1 cellular context compared by ENCODE assay signal in the genomic region with DNA sequence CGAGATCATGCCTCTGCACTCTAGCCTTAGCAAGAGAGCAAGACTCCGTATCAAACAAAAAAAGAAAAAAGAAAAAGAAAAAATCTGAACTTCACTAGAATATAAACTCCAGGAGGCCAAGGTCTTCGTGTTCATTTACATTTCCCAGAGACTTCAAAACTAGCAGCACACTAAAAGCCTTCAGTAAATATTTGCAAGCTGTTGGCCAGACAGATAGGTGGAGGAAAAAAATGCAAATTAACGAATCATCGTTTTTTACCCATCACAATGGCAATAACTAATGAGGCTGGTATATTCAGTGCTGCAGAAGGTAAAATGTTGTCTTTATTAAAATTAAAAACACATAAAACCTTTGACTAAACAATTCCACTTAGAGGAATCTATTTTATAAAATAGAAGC.
TF ChIP-seq lines count a peak whose summit lies in the region.

No MANE protein-coding gene starts in this region.

TF ChIP-seq in HepG2, 621 proteins besides CTCF, POLR2A, EP300 and RAD21 (continued from another document):
- TF ChIP-seq, protein P1, sequence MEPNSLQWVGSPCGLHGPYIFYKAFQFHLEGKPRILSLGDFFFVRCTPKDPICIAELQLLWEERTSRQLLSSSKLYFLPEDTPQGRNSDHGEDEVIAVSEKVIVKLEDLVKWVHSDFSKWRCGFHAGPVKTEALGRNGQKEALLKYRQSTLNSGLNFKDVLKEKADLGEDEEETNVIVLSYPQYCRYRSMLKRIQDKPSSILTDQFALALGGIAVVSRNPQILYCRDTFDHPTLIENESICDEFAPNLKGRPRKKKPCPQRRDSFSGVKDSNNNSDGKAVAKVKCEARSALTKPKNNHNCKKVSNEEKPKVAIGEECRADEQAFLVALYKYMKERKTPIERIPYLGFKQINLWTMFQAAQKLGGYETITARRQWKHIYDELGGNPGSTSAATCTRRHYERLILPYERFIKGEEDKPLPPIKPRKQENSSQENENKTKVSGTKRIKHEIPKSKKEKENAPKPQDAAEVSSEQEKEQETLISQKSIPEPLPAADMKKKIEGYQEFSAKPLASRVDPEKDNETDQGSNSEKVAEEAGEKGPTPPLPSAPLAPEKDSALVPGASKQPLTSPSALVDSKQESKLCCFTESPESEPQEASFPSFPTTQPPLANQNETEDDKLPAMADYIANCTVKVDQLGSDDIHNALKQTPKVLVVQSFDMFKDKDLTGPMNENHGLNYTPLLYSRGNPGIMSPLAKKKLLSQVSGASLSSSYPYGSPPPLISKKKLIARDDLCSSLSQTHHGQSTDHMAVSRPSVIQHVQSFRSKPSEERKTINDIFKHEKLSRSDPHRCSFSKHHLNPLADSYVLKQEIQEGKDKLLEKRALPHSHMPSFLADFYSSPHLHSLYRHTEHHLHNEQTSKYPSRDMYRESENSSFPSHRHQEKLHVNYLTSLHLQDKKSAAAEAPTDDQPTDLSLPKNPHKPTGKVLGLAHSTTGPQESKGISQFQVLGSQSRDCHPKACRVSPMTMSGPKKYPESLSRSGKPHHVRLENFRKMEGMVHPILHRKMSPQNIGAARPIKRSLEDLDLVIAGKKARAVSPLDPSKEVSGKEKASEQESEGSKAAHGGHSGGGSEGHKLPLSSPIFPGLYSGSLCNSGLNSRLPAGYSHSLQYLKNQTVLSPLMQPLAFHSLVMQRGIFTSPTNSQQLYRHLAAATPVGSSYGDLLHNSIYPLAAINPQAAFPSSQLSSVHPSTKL (CRISPR knock-in tag; IDR thresholded peaks at IDR 0.05), result peak; percentile 53
- TF ChIP-seq, protein P2, sequence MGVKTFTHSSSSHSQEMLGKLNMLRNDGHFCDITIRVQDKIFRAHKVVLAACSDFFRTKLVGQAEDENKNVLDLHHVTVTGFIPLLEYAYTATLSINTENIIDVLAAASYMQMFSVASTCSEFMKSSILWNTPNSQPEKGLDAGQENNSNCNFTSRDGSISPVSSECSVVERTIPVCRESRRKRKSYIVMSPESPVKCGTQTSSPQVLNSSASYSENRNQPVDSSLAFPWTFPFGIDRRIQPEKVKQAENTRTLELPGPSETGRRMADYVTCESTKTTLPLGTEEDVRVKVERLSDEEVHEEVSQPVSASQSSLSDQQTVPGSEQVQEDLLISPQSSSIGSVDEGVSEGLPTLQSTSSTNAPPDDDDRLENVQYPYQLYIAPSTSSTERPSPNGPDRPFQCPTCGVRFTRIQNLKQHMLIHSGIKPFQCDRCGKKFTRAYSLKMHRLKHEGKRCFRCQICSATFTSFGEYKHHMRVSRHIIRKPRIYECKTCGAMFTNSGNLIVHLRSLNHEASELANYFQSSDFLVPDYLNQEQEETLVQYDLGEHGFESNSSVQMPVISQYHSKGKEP (CRISPR knock-in tag; IDR thresholded peaks at IDR 0.05), result no peak
- no peak for TF ChIP-seq FOSL2 (CRISPR knock-in tag; IDR thresholded peaks at IDR 0.05)
- TF ChIP-seq, protein P3, sequence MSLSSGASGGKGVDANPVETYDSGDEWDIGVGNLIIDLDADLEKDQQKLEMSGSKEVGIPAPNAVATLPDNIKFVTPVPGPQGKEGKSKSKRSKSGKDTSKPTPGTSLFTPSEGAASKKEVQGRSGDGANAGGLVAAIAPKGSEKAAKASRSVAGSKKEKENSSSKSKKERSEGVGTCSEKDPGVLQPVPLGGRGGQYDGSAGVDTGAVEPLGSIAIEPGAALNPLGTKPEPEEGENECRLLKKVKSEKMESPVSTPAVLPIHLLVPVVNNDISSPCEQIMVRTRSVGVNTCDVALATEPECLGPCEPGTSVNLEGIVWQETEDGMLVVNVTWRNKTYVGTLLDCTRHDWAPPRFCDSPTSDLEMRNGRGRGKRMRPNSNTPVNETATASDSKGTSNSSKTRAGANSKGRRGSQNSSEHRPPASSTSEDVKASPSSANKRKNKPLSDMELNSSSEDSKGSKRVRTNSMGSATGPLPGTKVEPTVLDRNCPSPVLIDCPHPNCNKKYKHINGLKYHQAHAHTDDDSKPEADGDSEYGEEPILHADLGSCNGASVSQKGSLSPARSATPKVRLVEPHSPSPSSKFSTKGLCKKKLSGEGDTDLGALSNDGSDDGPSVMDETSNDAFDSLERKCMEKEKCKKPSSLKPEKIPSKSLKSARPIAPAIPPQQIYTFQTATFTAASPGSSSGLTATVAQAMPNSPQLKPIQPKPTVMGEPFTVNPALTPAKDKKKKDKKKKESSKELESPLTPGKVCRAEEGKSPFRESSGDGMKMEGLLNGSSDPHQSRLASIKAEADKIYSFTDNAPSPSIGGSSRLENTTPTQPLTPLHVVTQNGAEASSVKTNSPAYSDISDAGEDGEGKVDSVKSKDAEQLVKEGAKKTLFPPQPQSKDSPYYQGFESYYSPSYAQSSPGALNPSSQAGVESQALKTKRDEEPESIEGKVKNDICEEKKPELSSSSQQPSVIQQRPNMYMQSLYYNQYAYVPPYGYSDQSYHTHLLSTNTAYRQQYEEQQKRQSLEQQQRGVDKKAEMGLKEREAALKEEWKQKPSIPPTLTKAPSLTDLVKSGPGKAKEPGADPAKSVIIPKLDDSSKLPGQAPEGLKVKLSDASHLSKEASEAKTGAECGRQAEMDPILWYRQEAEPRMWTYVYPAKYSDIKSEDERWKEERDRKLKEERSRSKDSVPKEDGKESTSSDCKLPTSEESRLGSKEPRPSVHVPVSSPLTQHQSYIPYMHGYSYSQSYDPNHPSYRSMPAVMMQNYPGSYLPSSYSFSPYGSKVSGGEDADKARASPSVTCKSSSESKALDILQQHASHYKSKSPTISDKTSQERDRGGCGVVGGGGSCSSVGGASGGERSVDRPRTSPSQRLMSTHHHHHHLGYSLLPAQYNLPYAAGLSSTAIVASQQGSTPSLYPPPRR (CRISPR knock-in tag; IDR thresholded peaks at IDR 0.05; ENCODE audit: borderline replicate concordance), result peak; percentile 67
- TF ChIP-seq GFI1 (CRISPR knock-in tag; IDR thresholded peaks at IDR 0.05; ENCODE audit: borderline replicate concordance), result 0 out of 2 replicates have a peak, but pooled peaks have one; percentile 45
- no peak for TF ChIP-seq SOX6 (IDR thresholded peaks at IDR 0.05)
- peak; percentile 34; the same call in 1 of the 2 replicates for TF ChIP-seq SOX6 (CRISPR knock-in tag; IDR thresholded peaks at IDR 0.05)
- TF ChIP-seq, protein P4, sequence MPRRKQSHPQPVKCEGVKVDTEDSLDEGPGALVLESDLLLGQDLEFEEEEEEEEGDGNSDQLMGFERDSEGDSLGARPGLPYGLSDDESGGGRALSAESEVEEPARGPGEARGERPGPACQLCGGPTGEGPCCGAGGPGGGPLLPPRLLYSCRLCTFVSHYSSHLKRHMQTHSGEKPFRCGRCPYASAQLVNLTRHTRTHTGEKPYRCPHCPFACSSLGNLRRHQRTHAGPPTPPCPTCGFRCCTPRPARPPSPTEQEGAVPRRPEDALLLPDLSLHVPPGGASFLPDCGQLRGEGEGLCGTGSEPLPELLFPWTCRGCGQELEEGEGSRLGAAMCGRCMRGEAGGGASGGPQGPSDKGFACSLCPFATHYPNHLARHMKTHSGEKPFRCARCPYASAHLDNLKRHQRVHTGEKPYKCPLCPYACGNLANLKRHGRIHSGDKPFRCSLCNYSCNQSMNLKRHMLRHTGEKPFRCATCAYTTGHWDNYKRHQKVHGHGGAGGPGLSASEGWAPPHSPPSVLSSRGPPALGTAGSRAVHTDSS (CRISPR knock-in tag; conservative IDR thresholded peaks at IDR 0.05), result no peak
- peak; percentile 14; the same call in 1 of the 2 replicates for TF ChIP-seq MAFF (IDR thresholded peaks at IDR 0.05; ENCODE audit: low read depth, low read length)
- TF ChIP-seq TBX3 (IDR thresholded peaks at IDR 0.05; ENCODE audit: borderline replicate concordance), result peak; percentile 22; the same call in 1 of the 2 replicates
- no peak for TF ChIP-seq ZNF263 (CRISPR knock-in tag; IDR thresholded peaks at IDR 0.05)
- no peak for TF ChIP-seq SOX13 (IDR thresholded peaks at IDR 0.05)
- TF ChIP-seq SOX13 (CRISPR knock-in tag; conservative IDR thresholded peaks at IDR 0.05 in 1 of 2, IDR thresholded peaks at IDR 0.05 in 1 of 2), result peak in 1 of 2 experiments; percentile 60; a peak in 2 of 4 replicates
- TF ChIP-seq PITX1 (CRISPR knock-in tag; IDR thresholded peaks at IDR 0.05), result peak; percentile 80
- TF ChIP-seq FOXP1 (IDR thresholded peaks at IDR 0.05), result no peak
- peak; percentile 37; the same call in 1 of the 2 replicates for TF ChIP-seq FOXP1 (CRISPR knock-in tag; IDR thresholded peaks at IDR 0.05)
- no peak for TF ChIP-seq POLR2AphosphoS2 (IDR thresholded peaks at IDR 0.05; ENCODE audit: low read depth, low read length)
- TF ChIP-seq KAT8 (CRISPR knock-in tag; IDR thresholded peaks at IDR 0.05), result 0 out of 2 replicates have a peak, but pooled peaks have one; percentile 17
- TF ChIP-seq, protein P5, sequence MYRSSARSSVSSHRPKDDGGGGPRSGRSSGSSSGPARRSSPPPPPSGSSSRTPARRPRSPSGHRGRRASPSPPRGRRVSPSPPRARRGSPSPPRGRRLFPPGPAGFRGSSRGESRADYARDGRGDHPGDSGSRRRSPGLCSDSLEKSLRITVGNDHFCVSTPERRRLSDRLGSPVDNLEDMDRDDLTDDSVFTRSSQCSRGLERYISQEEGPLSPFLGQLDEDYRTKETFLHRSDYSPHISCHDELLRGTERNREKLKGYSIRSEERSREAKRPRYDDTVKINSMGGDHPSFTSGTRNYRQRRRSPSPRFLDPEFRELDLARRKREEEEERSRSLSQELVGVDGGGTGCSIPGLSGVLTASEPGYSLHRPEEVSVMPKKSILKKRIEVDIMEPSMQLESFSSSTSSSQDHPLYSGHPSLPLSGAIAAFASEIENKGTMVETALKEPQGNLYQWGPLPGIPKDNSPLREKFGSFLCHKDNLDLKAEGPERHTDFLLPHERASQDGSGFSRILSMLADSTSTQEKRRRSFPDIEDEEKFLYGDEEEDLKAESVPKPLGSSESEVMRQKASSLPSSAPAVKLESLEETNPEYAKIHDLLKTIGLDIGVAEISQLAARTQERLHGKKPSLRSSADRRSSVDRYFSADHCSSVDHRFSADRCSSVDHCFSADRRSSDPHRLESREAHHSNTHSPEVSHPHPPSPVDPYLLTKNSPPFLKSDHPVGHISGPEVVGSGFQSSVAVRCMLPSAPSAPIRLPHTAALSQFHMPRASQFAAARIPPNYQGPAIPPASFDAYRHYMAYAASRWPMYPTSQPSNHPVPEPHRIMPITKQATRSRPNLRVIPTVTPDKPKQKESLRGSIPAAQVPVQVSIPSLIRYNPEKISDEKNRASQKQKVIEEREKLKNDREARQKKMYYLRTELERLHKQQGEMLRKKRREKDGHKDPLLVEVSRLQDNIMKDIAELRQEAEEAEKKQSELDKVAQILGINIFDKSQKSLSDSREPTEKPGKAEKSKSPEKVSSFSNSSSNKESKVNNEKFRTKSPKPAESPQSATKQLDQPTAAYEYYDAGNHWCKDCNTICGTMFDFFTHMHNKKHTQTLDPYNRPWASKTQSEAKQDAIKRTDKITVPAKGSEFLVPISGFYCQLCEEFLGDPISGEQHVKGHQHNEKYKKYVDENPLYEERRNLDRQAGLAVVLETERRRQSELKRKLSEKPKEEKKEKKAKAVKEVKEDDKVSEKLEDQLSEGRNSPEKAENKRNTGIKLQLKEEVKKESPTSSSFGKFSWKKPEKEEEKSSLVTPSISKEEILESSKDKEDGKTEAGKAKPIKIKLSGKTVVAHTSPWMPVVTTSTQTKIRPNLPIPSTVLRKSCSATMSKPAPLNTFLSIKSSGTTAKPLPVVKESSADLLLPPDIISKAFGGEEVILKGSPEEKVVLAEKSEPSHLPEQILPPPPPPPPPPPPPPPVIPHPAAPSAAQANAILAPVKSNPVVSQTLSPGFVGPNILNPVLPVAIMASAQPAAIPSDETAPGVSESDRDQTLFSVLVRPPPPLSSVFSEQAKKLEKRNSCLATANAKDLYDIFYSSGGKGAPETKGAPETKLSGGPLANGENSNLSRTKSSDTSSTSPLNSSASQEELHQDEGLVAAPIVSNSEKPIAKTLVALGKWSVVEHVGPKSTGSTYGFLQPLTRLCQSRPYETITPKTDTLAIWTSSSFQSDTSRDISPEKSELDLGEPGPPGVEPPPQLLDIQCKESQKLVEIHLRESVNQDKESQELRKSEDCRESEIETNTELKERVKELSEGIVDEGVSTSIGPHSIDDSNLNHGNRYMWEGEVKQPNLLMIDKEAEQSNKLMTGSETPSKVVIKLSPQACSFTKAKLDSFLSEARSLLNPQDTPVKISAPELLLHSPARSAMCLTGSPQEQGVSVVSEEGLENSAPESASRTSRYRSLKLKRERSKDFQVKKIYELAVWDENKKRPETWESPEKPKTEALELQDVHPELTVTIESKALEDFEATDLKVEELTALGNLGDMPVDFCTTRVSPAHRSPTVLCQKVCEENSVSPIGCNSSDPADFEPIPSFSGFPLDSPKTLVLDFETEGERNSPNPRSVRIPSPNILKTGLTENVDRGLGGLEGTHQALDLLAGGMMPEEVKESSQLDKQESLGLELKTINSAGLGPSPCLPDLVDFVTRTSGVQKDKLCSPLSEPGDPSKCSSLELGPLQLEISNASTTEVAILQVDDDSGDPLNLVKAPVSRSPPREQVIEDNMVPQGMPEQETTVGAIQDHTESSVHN (CRISPR knock-in tag; IDR thresholded peaks at IDR 0.05), result no peak
- TF ChIP-seq, protein P6, sequence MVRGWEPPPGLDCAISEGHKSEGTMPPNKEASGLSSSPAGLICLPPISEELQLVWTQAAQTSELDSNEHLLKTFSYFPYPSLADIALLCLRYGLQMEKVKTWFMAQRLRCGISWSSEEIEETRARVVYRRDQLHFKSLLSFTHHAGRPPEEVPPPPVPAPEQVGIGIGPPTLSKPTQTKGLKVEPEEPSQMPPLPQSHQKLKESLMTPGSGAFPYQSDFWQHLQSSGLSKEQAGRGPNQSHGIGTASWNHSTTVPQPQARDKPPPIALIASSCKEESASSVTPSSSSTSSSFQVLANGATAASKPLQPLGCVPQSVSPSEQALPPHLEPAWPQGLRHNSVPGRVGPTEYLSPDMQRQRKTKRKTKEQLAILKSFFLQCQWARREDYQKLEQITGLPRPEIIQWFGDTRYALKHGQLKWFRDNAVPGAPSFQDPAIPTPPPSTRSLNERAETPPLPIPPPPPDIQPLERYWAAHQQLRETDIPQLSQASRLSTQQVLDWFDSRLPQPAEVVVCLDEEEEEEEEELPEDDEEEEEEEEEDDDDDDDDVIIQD (CRISPR knock-in tag; IDR thresholded peaks at IDR 0.05; ENCODE audit: low read depth), result peak; percentile 76
- TF ChIP-seq ZNF781 (CRISPR knock-in tag; IDR thresholded peaks at IDR 0.05; ENCODE audit: borderline replicate concordance, not compliant biosample characterization), result no peak
- TF ChIP-seq NR2F6 (IDR thresholded peaks at IDR 0.05), result no peak; the same call in 1 of the 2 replicates
- TF ChIP-seq NR2F6 (CRISPR knock-in tag; IDR thresholded peaks at IDR 0.05), result 0 out of 2 replicates have a peak, but pooled peaks have one; percentile 21
- peak; percentile 92 for TF ChIP-seq SKI (IDR thresholded peaks at IDR 0.05; ENCODE audit: partially characterized antibody)
- peak; percentile 78 for TF ChIP-seq SP5 (CRISPR knock-in tag; IDR thresholded peaks at IDR 0.05; ENCODE audit: borderline replicate concordance, low read depth)
- TF ChIP-seq, protein P7, sequence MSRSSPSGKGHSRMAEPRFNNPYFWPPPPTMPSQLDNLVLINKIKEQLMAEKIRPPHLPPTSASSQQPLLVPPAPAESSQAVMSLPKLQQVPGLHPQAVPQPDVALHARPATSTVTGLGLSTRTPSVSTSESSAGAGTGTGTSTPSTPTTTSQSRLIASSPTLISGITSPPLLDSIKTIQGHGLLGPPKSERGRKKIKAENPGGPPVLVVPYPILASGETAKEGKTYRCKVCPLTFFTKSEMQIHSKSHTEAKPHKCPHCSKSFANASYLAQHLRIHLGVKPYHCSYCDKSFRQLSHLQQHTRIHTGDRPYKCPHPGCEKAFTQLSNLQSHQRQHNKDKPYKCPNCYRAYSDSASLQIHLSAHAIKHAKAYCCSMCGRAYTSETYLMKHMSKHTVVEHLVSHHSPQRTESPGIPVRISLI (CRISPR knock-in tag; IDR thresholded peaks at IDR 0.05; ENCODE audit: borderline replicate concordance), result peak; percentile 60; the same call in 1 of the 2 replicates
- TF ChIP-seq ISL2 (CRISPR knock-in tag; IDR thresholded peaks at IDR 0.05), result peak; percentile 54; the same call in 1 of the 2 replicates
